Comparison of ENCODE assay signal across 8 cellular contexts in the genomic region with DNA sequence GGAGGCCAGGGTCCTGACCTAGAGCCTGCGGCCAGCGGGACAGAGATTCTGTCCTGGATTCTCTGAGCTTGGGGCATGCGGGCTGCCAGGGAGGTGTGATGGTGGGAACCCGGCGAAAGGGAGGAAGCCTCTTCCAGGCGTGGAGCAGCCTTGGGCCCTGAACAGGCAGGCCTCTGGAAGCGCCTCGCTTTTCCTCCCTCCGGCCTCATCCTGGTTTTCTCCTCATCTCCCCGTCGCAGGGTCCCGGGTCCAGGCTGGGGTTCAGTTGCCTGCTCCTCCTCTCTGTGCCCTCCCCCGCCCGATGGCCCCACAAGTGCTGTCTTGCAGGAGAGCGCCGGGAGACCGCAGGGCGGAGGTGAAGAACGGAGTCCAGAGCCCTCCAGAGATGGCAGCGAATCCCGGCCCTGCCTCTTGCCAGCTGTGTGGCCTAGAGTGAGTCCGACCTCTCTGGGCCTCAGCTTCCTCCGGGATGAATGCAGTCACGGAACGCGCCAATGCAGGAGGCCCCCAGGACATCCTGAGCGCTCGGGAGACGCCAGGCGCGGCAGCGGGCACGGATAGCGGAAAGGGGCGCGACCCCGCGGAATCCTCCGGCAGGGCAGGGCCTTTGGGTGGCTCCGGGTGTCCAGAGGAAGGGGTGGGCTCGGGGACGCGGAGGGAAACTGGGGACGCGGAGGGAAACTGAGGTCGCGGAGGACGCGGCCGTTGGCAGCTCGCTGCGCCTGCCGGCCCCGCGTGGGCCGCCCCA. TPM values are rescaled to one million over a fixed set of nuclear protein-coding genes. Genes with fewer than 3 reads are reported as not detected.
DNase-seq lines count a peak whose midpoint lies in the region; ATAC-seq and TF ChIP-seq lines count a peak whose summit lies in the region.

No MANE protein-coding gene starts in this region.

- H3K27ac ChIP-seq in angular gyrus (ENCODE audit: low read depth, low read length), result peak overlapping the region; percentile 82
- no peak overlapping the region for H3K27ac ChIP-seq in suprapubic skin

- peak overlapping the region; percentile 13 for H3K4me3 ChIP-seq in kidney epithelial cell (ENCODE audit: low read depth, low read length)
- peak overlapping the region; percentile 59 for H3K4me3 ChIP-seq in suprapubic skin

- no peak for TF ChIP-seq CTCF in kidney epithelial cell (IDR thresholded peaks at IDR 0.05; ENCODE audit: insufficient read depth, low read length, poor library complexity, severe bottlenecking)
- TF ChIP-seq CTCF in suprapubic skin (IDR thresholded peaks at IDR 0.05), result no peak

- TF ChIP-seq EP300 in suprapubic skin (IDR thresholded peaks at IDR 0.05), result no peak

- H3K9me3 ChIP-seq in suprapubic skin, result no peaks in the 10 kb centered on the region

- DNase-seq in NOMO-1 treated with DMSO at 0.1 percent for 48 hours (lab: John Stamatoyannopoulos, UW; ENCODE audit: unreplicated experiment) (peak; percentile 32), NOMO-1 (lab: John Stamatoyannopoulos, UW; ENCODE audit: unreplicated experiment in 2 of 2) (no peak), kidney epithelial cell (ENCODE audit: low read depth) (no peak), suprapubic skin (ENCODE audit: low spot score in 2 of 2) (no peak), hippocampal formation (lab: John Stamatoyannopoulos, UW) (no peak)

- no peak for ATAC-seq in GM18520 (IDR thresholded peaks at IDR 0.05; ENCODE audit: unreplicated experiment)
- ATAC-seq in HG03520 (IDR thresholded peaks at IDR 0.05; ENCODE audit: unreplicated experiment), result no peak

- no peak for TF ChIP-seq POLR2A in suprapubic skin (IDR thresholded peaks at IDR 0.05)

- H3K4me1 ChIP-seq in suprapubic skin, result peaks cover 19% of the 10 kb centered on the region

- 23% methylated on average over 36 of the region's 56 CpGs for WGBS in suprapubic skin

- H3K36me3 ChIP-seq in kidney epithelial cell (ENCODE audit: control insufficient read depth, insufficient read depth, low read length) (no peaks in the 10 kb centered on the region), suprapubic skin (no peaks in the 10 kb centered on the region)

- H3K27me3 ChIP-seq in kidney epithelial cell (ENCODE audit: control insufficient read depth, insufficient read depth, low read length) (peaks cover 46% of the 10 kb centered on the region), suprapubic skin (peaks cover 53% of the 10 kb centered on the region)

RNA-seq across cellular contexts. Expression of gene RAB11FIP4, which starts 0.6 kb away (rescaled TPM):
- total RNA-seq in kidney epithelial cell (19.6 and 26.5 TPM in 2 replicates), suprapubic skin (10 to 100 TPM; 28.9 to 46.8 (median 35.7) TPM)
